Comparison of ENCODE assay signal across 6 cellular contexts in genomic region chr20:3158968-3159431, GRCh38. TPM values are rescaled to one million over a fixed set of nuclear protein-coding genes. Genes with fewer than 3 reads are reported as not detected.
DNase-seq lines count a peak whose midpoint lies in the region; ATAC-seq and TF ChIP-seq lines count a peak whose summit lies in the region.

No MANE protein-coding gene starts in this region.

- H2AK5ac ChIP-seq in IMR-90 (ENCODE audit: low read depth, low read length): peak overlapping the region; percentile 63; the same call in 1 of the 2 replicates

- H2BK20ac ChIP-seq in IMR-90 (ENCODE audit: low read depth, low read length): no peak overlapping the region

- H2BK120ac ChIP-seq in IMR-90 (ENCODE audit: low read depth, low read length): no peak overlapping the region

- peak overlapping the region; percentile 78 to 91; a peak in 3 of 4 replicates for H4K8ac ChIP-seq in IMR-90 (ENCODE audit: low read depth in 2 of 2, low read length in 2 of 2)

- no peaks in the 10 kb centered on the region for H3K27me3 Mint-ChIP-seq in naive thymus-derived CD8-positive, alpha-beta T cell

- peak overlapping the region; percentile 87 to 99 (median 96) for H3K4me3 Mint-ChIP-seq in naive thymus-derived CD8-positive, alpha-beta T cell

- no peak overlapping the region for H3K18ac ChIP-seq in IMR-90 (ENCODE audit: low read depth, low read length)

- no TSS peak for BruUV-seq in IMR-90 (replicated peaks; lab: Mats Ljungman, UMichigan)

- CTCF ChIA-PET in IMR-90 (lab: Yijun Ruan, JAX): no interaction called here

- H3K4me1 ChIP-seq in IMR-90 (ENCODE audit: control insufficient read depth, insufficient read depth, low read length): peaks cover 2% of the 10 kb centered on the region

- H3K4me2 ChIP-seq in IMR-90 (ENCODE audit: low read depth, low read length): peak overlapping the region; percentile 100

- in situ Hi-C loops in IMR-90 (cut with MboI; ENCODE audit: low sequenced_read_pairs): no loop called here
- in situ Hi-C loops in astrocyte of the spinal cord (cut with HindIII; ENCODE audit: low sequenced_read_pairs): no loop called here

- H3K56ac ChIP-seq in IMR-90 (ENCODE audit: extremely low read depth, insufficient read depth, low read length): peak overlapping the region; percentile 52

- H3K4me1 Mint-ChIP-seq in naive thymus-derived CD8-positive, alpha-beta T cell: peaks cover 31 to 55% (median 51%) of the 10 kb centered on the region in 4 donors

- H4K5ac ChIP-seq in IMR-90 (ENCODE audit: low read depth, low read length): peak overlapping the region; percentile 38

- H2BK15ac ChIP-seq in IMR-90 (ENCODE audit: low read depth, low read length): no peak overlapping the region

- peak overlapping the region; percentile 97 for H2AFZ ChIP-seq in IMR-90 (replicated peaks; ENCODE audit: low read length, poor library complexity)

- POLR2A ChIA-PET in IMR-90 (lab: Charles Lee; ENCODE audit: unreplicated experiment): no interaction called here
- POLR2A ChIA-PET in naive thymus-derived CD8-positive, alpha-beta T cell (lab: Charles Lee): interaction anchor here (0.6 to 2.7 kb wide), 16 partner anchors 9 to 173 kb away, joined by 3 to 17 read pairs (median 5); partner anchors contain the start of genes ITPA, OXT and SLC4A11

- H4K20me1 ChIP-seq in IMR-90 (ENCODE audit: insufficient read depth, low read length): peaks cover 40% of the 10 kb centered on the region

- 7% methylated on average over 3 of the region's 10 CpGs; no CpG with 5 or more reads in 1 of the 2 experiments for WGBS in IMR-90 (ENCODE audit: extremely low coverage in 2 of 2, insufficient read length in 1 of 2), 2 experiments

- H2AK9ac ChIP-seq in IMR-90 (replicated peaks; ENCODE audit: low read depth, low read length, poor library complexity): peak overlapping the region; percentile 38

- peak overlapping the region; percentile 97 for H3K9ac ChIP-seq in IMR-90 (ENCODE audit: low read depth, low read length)

- no peaks in the 10 kb centered on the region for H3K9me3 Mint-ChIP-seq in naive thymus-derived CD8-positive, alpha-beta T cell

- no peak for TF ChIP-seq POLR2A in IMR-90 (IDR thresholded peaks at IDR 0.05; ENCODE audit: low read depth, low read length)

- peaks cover 0 to 21% (median 4%) of the 10 kb centered on the region in 3 donors for H3K36me3 Mint-ChIP-seq in naive thymus-derived CD8-positive, alpha-beta T cell

- peaks cover 0 to 28% of the 10 kb centered on the region in 2 experiments; a peak in 2 of 4 replicates for H3K79me1 ChIP-seq in IMR-90 (ENCODE audit: low read depth in 1 of 2, low read length in 2 of 2)

- dilution Hi-C loops in IMR-90 (cut with HindIII; ENCODE audit: low sequenced_read_pairs, unreplicated experiment): no loop called here

- H4K91ac ChIP-seq in IMR-90 (ENCODE audit: insufficient read depth, low read depth, low read length): 0 out of 2 replicates have a peak overlapping the region, but pooled peaks have one; percentile 0

- DNase-seq in IMR-90: peak; percentile 25
- DNase-seq in astrocyte of the spinal cord (ENCODE audit: low read depth, low spot score): no peak
- DNase-seq in naive thymus-derived CD8-positive, alpha-beta T cell: peak in 1 of 10 donors; percentile 34
- no peak for DNase-seq in NCI-H1092 (lab: John Stamatoyannopoulos, UW)
- no peak for DNase-seq in activated CD4-positive, alpha-beta T cell treated with anti-CD3 and anti-CD28 coated beads for 4 hours

- H3K4me3 ChIP-seq in IMR-90 (ENCODE audit: insufficient read depth, low read depth, low read length) (peak overlapping the region; percentile 82), astrocyte of the spinal cord (ENCODE audit: low read depth, low read length) (peak overlapping the region; percentile 76)

- H3K27me3 ChIP-seq in IMR-90 (ENCODE audit: control insufficient read depth, insufficient read depth, low read length): no peaks in the 10 kb centered on the region

- no peaks in the 10 kb centered on the region for H3K9me3 ChIP-seq in IMR-90 (ENCODE audit: control insufficient read depth, insufficient read depth, low read length)

- peaks cover 2% of the 10 kb centered on the region; the same call in 1 of the 2 replicates for H3K36me3 ChIP-seq in IMR-90 (ENCODE audit: control insufficient read depth, insufficient read depth, low read length)

- peak overlapping the region; percentile 75 for H3K4ac ChIP-seq in IMR-90 (ENCODE audit: low read depth, low read length)

- peaks cover 8% of the 10 kb centered on the region; the same call in 1 of the 2 replicates for H3K9me1 ChIP-seq in IMR-90 (ENCODE audit: insufficient read depth, low read length)

- peak overlapping the region; percentile 69 for H2BK5ac ChIP-seq in IMR-90 (ENCODE audit: low read depth, low read length, poor library complexity, severe bottlenecking)

- ATAC-seq in IMR-90 (ENCODE audit: low read depth) (peak; percentile 42), HG03159 (IDR thresholded peaks at IDR 0.05; ENCODE audit: unreplicated experiment) (no peak)
- ATAC-seq in naive thymus-derived CD8-positive, alpha-beta T cell: peak; percentile 6 to 14

- no peak for TF ChIP-seq RAD21 in IMR-90 (IDR thresholded peaks at IDR 0.05; ENCODE audit: low read length)

- intact Hi-C loops in IMR-90 (cut with micrococcal nuclease): no loop called here

- peak overlapping the region; percentile 87 for H3K27ac ChIP-seq in IMR-90 (ENCODE audit: insufficient read depth, low read length)

- TF ChIP-seq CTCF in IMR-90 (conservative IDR thresholded peaks at IDR 0.05; ENCODE audit: low read depth, low read length): no peak
- no peak for TF ChIP-seq CTCF in astrocyte of the spinal cord (IDR thresholded peaks at IDR 0.05; ENCODE audit: low read depth, low read length)

- peak overlapping the region; percentile 87 for H3K14ac ChIP-seq in IMR-90 (replicated peaks; ENCODE audit: low read depth, low read length)

- H3K27ac Mint-ChIP-seq in naive thymus-derived CD8-positive, alpha-beta T cell: peak overlapping the region; percentile 91 to 98 (median 97)

- H3K23ac ChIP-seq in IMR-90 (ENCODE audit: low read depth, low read length): peak overlapping the region; percentile 93; the same call in 1 of the 2 replicates

TF ChIP-seq in IMR-90, 13 proteins besides CTCF, POLR2A, EP300 and RAD21 (continues in another document):
- no peak for TF ChIP-seq USF2 (IDR thresholded peaks at IDR 0.05; ENCODE audit: low read depth, low read length)
- TF ChIP-seq FOS (IDR thresholded peaks at IDR 0.05; ENCODE audit: low read depth, low read length): no peak
- TF ChIP-seq, protein P1, sequence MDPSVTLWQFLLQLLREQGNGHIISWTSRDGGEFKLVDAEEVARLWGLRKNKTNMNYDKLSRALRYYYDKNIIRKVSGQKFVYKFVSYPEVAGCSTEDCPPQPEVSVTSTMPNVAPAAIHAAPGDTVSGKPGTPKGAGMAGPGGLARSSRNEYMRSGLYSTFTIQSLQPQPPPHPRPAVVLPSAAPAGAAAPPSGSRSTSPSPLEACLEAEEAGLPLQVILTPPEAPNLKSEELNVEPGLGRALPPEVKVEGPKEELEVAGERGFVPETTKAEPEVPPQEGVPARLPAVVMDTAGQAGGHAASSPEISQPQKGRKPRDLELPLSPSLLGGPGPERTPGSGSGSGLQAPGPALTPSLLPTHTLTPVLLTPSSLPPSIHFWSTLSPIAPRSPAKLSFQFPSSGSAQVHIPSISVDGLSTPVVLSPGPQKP (IDR thresholded peaks at IDR 0.05; ENCODE audit: borderline replicate concordance, low read depth, low read length): no peak
- no peak for TF ChIP-seq RCOR1 (IDR thresholded peaks at IDR 0.05; ENCODE audit: insufficient replicate concordance, low read length)
- no peak for TF ChIP-seq MAZ (IDR thresholded peaks at IDR 0.05; ENCODE audit: borderline replicate concordance, low read depth, low read length)
- TF ChIP-seq MAFK (IDR thresholded peaks at IDR 0.05; ENCODE audit: low read depth, low read length): no peak

RNA-seq across cellular contexts. Expression of gene FASTKD5, which starts 0.7 kb away (rescaled TPM):
- total RNA-seq in IMR-90 (2012; rRNA removed): 18.6 and 22.8 TPM in 2 replicates
- 10.1 and 11.0 TPM in 2 replicates for polyA plus RNA-seq in IMR-90 (2012; rRNA removed)
- 3.7 and 4.8 TPM in 2 replicates for polyA plus RNA-seq in IMR-90 (2012; cell fraction: cytosol; rRNA removed)
- polyA plus RNA-seq in IMR-90 (2012; cell fraction: nucleus; rRNA removed; ENCODE audit: low replicate concordance): 2.7 and 11.3 TPM in 2 replicates
- 10 to 100 TPM; 37.1 to 38.0 TPM for total RNA-seq in naive thymus-derived CD8-positive, alpha-beta T cell
- polyA plus RNA-seq in naive thymus-derived CD8-positive, alpha-beta T cell: 10 to 100 TPM; 10.7 to 18.1 (median 17.5) TPM

RNA-seq across cellular contexts. Expression of gene UBOX5, which starts 0.7 kb away (rescaled TPM):
- total RNA-seq in IMR-90 (2012; rRNA removed): 3.6 and 3.8 TPM in 2 replicates
- polyA plus RNA-seq in IMR-90 (2012; rRNA removed): 4.8 and 4.9 TPM in 2 replicates
- 2.7 and 3.9 TPM in 2 replicates for polyA plus RNA-seq in IMR-90 (2012; cell fraction: cytosol; rRNA removed)
- 3.6 and 6.0 TPM in 2 replicates for polyA plus RNA-seq in IMR-90 (2012; cell fraction: nucleus; rRNA removed; ENCODE audit: low replicate concordance)
- total RNA-seq in naive thymus-derived CD8-positive, alpha-beta T cell: 10 to 100 TPM; 15.7 to 15.8 TPM
- polyA plus RNA-seq in naive thymus-derived CD8-positive, alpha-beta T cell: 1 to 10 TPM; 4.5 to 8.6 (median 7.0) TPM

RNA-seq across cellular contexts. Expression of gene LZTS3, which starts 14.3 kb away (rescaled TPM):
- 1.4 TPM in 2 replicates for total RNA-seq in IMR-90 (2012; rRNA removed)
- 3.2 and 3.7 TPM in 2 replicates for polyA plus RNA-seq in IMR-90 (2012; rRNA removed)
- polyA plus RNA-seq in IMR-90 (2012; cell fraction: cytosol; rRNA removed): 3.2 and 5.4 TPM in 2 replicates
- 5.6 and 11.2 TPM in 2 replicates for polyA plus RNA-seq in IMR-90 (2012; cell fraction: nucleus; rRNA removed; ENCODE audit: low replicate concordance)
- total RNA-seq in naive thymus-derived CD8-positive, alpha-beta T cell: 10 to 100 TPM; 25.5 to 26.6 TPM
- 1 to 10 TPM; 2.0 to 3.8 (median 3.7) TPM for polyA plus RNA-seq in naive thymus-derived CD8-positive, alpha-beta T cell

RNA-seq across cellular contexts. Expression of gene DDRGK1, which starts 45.5 kb away (rescaled TPM):
- total RNA-seq in IMR-90 (2012; rRNA removed): 12.2 and 20.6 TPM in 2 replicates
- 29.6 and 33.1 TPM in 2 replicates for polyA plus RNA-seq in IMR-90 (2012; rRNA removed)
- 31.0 and 41.4 TPM in 2 replicates for polyA plus RNA-seq in IMR-90 (2012; cell fraction: cytosol; rRNA removed)
- polyA plus RNA-seq in IMR-90 (2012; cell fraction: nucleus; rRNA removed; ENCODE audit: low replicate concordance): 27.9 and 35.2 TPM in 2 replicates
- 10 to 100 TPM; 55.8 to 57.4 TPM for total RNA-seq in naive thymus-derived CD8-positive, alpha-beta T cell
- 10 to 100 TPM; 39.7 to 50.5 (median 44.1) TPM for polyA plus RNA-seq in naive thymus-derived CD8-positive, alpha-beta T cell

RNA-seq across cellular contexts. Expression of gene ITPA, which starts 50.3 kb away (rescaled TPM):
- 28.6 and 32.4 TPM in 2 replicates for total RNA-seq in IMR-90 (2012; rRNA removed)
- polyA plus RNA-seq in IMR-90 (2012; rRNA removed): 49.0 and 52.6 TPM in 2 replicates
- polyA plus RNA-seq in IMR-90 (2012; cell fraction: cytosol; rRNA removed): 54.1 and 68.7 TPM in 2 replicates
- polyA plus RNA-seq in IMR-90 (2012; cell fraction: nucleus; rRNA removed; ENCODE audit: low replicate concordance): 51.4 and 69.9 TPM in 2 replicates
- 10 to 100 TPM; 51.7 to 57.6 TPM for total RNA-seq in naive thymus-derived CD8-positive, alpha-beta T cell
- polyA plus RNA-seq in naive thymus-derived CD8-positive, alpha-beta T cell: 10 to 100 TPM; 46.2 to 72.9 (median 56.9) TPM

Comparison
In these comparisons a context has a peak if more than half of its experiments do, and no peak if none do; other contexts are left out.
1. RNA of gene LZTS3, which starts 14.3 kb away (total RNA-seq): 25.5 to 26.6 TPM in naive thymus-derived CD8-positive, alpha-beta T cell; 1.4 TPM in IMR-90; every median in the first group is over 10 times any median in the second.